ENCODE assay signal across 17 cellular contexts in the genomic region with DNA sequence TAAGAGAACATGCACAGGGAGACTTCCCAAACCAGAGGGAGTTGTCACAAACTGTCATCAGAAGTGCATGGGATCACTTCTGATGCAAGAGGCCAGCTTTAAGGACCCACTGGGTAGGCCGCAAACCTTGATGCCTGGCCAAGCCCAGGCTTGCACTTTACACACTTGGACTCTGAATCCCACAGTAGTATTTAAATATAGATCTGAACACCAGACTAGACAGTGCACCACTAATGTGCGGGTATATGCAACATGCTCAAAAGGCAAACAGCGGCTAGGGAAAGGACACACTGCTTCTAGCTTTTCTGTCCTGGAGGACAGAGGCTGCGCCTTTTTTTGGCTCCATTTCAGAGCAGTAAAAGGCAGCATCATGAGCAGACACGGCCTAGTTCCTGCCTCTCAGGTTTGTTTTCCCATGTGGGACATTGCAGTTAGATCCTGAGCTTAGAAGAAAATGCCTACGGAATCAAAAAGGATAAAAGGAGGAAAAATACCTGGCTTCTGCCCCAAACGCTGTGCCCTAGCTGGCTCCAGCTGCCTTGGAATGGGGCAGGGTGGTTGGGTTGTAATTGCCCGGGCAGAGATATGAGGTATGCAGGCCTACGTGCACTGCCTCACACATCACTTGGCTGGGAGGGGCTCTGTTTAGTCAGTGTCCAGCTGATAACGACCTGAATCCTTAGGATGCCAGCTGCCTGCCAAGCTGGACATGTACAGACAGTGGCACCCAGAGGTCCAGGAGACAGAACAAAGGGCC.
A peak's percentile ranks its signal among the peaks of the same experiment; 100 is the strongest.
DNase-seq lines count a peak whose midpoint lies in the region; ATAC-seq, FAIRE-seq and TF ChIP-seq lines count a peak whose summit lies in the region.
"Had no signal": no experiment of that assay in that cellular context is flagged by ENCODE, and none has a peak within 500 bp of the region (broad histone marks: within the 10 kb centered on the region; RNA-seq: fewer than 3 reads in every experiment).

No MANE protein-coding gene starts in this region.

- no peak for FAIRE-seq in small intestine (lab: Jason Lieb, UNC)

- H3K9me3 ChIP-seq in right atrium auricular region (no peaks in the 10 kb centered on the region), small intestine (ENCODE audit: control insufficient read depth, low read depth) (no peaks in the 10 kb centered on the region), adrenal gland (replicated peaks in 1 of 3) (no peaks in the 10 kb centered on the region), body of pancreas (no peaks in the 10 kb centered on the region)
- H3K9me3 ChIP-seq: BLaER1 had no signal

- ATAC-seq in body of pancreas (no peak), HG03135 (IDR thresholded peaks at IDR 0.05; ENCODE audit: unreplicated experiment) (no peak)

- H3K36me3 ChIP-seq in right atrium auricular region = no peaks in the 10 kb centered on the region
- no peaks in the 10 kb centered on the region for H3K36me3 ChIP-seq in small intestine (ENCODE audit: control insufficient read depth in 2 of 2, insufficient read depth in 2 of 2, low read length in 2 of 2)
- H3K36me3 ChIP-seq in adrenal gland (replicated peaks in 1 of 2) = no peaks in the 10 kb centered on the region
- H3K36me3 ChIP-seq in body of pancreas (replicated peaks in 1 of 2; ENCODE audit: insufficient read depth in 1 of 2, low read depth in 2 of 2) = no peaks in the 10 kb centered on the region
- H3K36me3 ChIP-seq: BLaER1 had no signal

- intact Hi-C loops in adrenal gland (cut with DNase I) (no loop called here), body of pancreas (cut with DNase I) (no loop called here)

- WGBS in small intestine, 3 donors = 17 to 55% (median 41%) methylated on average over 10 of the region's 10 CpGs
- 82 to 89% (median 88%) methylated on average over 9 to 10 of the region's 10 CpGs for WGBS in adrenal gland, 4 donors
- 79 to 82% methylated on average over 9 to 10 of the region's 10 CpGs for WGBS in body of pancreas, 2 donors

- DNase-seq in LHCN-M2 (ENCODE audit: low read depth) = peak; percentile 86
- DNase-seq in amniotic epithelial cell (ENCODE audit: low read depth) = peak; percentile 2
- no peak for DNase-seq in right atrium auricular region (ENCODE audit: low spot score)
- peak; percentile 80 for DNase-seq in small intestine
- DNase-seq in Ammon's horn (ENCODE audit: low spot score) = no peak
- DNase-seq in adrenal gland = no peak
- no peak for DNase-seq in body of pancreas
- DNase-seq: activated B cell treated with CpG ODN at 0.5 μM for 24 hours; activated T-cell treated with anti-CD3 and anti-CD28 coated beads for 4 hours; dorsolateral prefrontal cortex; HCEC 1CT; NCI-H1436; NCI-H69; stimulated activated CD4-positive, alpha-beta T cell treated with anti-CD3 and anti-CD28 coated beads, Interleukin-2, amount 100 ng/mL, for 24 hours; stimulated activated naive B cell treated with anti-CD40 and anti-IgM and Interleukin-4, amounts not matched to agents 10 μg/mL and 1 μg/mL and 100 μg/mL, for 72 hours had no signal

- peaks cover 0 to 30% of the 10 kb centered on the region in 2 donors for H3K4me1 ChIP-seq in right atrium auricular region
- H3K4me1 ChIP-seq in small intestine (ENCODE audit: control insufficient read depth in 2 of 2, insufficient read depth in 1 of 2, low read depth in 1 of 2, low read length in 1 of 2) = peaks cover 3 to 5% of the 10 kb centered on the region in 2 donors
- no peaks in the 10 kb centered on the region for H3K4me1 ChIP-seq in adrenal gland (replicated peaks in 1 of 2)
- no peaks in the 10 kb centered on the region for H3K4me1 ChIP-seq in body of pancreas
- H3K4me1 ChIP-seq: BLaER1 had no signal

- H3K27me3 ChIP-seq in right atrium auricular region (no peaks in the 10 kb centered on the region), small intestine (ENCODE audit: control insufficient read depth in 2 of 2, insufficient read depth in 2 of 2, low read length in 2 of 2) (no peaks in the 10 kb centered on the region), adrenal gland (no peaks in the 10 kb centered on the region), body of pancreas (no peaks in the 10 kb centered on the region)
- H3K27me3 ChIP-seq: BLaER1 had no signal

- no peak for TF ChIP-seq POLR2A in adrenal gland (IDR thresholded peaks at IDR 0.05)
- no peak for TF ChIP-seq POLR2A in body of pancreas (IDR thresholded peaks at IDR 0.05)

- TF ChIP-seq CTCF in right atrium auricular region (IDR thresholded peaks at IDR 0.05) (no peak), adrenal gland (IDR thresholded peaks at IDR 0.05) (no peak), body of pancreas (IDR thresholded peaks at IDR 0.05) (no peak)

- no peak overlapping the region for H3K4me3 ChIP-seq in right atrium auricular region
- no peak overlapping the region for H3K4me3 ChIP-seq in small intestine (ENCODE audit: low read depth in 1 of 2, low read length in 2 of 2)
- H3K4me3 ChIP-seq in adrenal gland = no peak overlapping the region
- no peak overlapping the region for H3K4me3 ChIP-seq in body of pancreas
- H3K4me3 ChIP-seq: BLaER1, dorsolateral prefrontal cortex had no signal

- H3K27ac ChIP-seq in right atrium auricular region (peak overlapping the region; percentile 78 to 92), small intestine (ENCODE audit: low read depth in 1 of 2, low read length in 1 of 2) (peak overlapping the region; percentile 71 to 77), adrenal gland (no peak overlapping the region), body of pancreas (no peak overlapping the region)
- H3K27ac ChIP-seq: BLaER1, dorsolateral prefrontal cortex had no signal

Comparison
In these comparisons a context has a peak if more than half of its experiments do, and no peak if none do; other contexts are left out.
1. DNase-seq: peak in LHCN-M2 (single experiment), amniotic epithelial cell (single experiment) and small intestine (single experiment); none in right atrium auricular region (single experiment), Ammon's horn (single experiment), adrenal gland (0 of 7) and body of pancreas (0 of 4).
2. H3K27ac ChIP-seq: peak in right atrium auricular region (2 of 2) and small intestine (2 of 2); none in adrenal gland (0 of 5) and body of pancreas (0 of 4).